Comparison of ENCODE assay signal across 18 cellular contexts in genomic region chr4:41569957-41570356, GRCh38. TPM values are rescaled to one million over a fixed set of nuclear protein-coding genes. Genes with fewer than 3 reads are reported as not detected.
A peak's percentile ranks its signal among the peaks of the same experiment; 100 is the strongest.
DNase-seq lines count a peak whose midpoint lies in the region; FAIRE-seq and TF ChIP-seq lines count a peak whose summit lies in the region.
"Had no signal": no experiment of that assay in that cellular context is flagged by ENCODE, and none has a peak within 500 bp of the region (broad histone marks: within the 10 kb centered on the region; RNA-seq: fewer than 3 reads in every experiment).

No MANE protein-coding gene starts in this region.

- peak; percentile 99 for FAIRE-seq in islet of Langerhans (lab: Jason Lieb, UNC)
- FAIRE-seq: endometrium had no signal

- CTCF ChIA-PET in activated CD4-positive, alpha-beta T cell treated with anti-CD3 and anti-CD28 coated beads, Interleukin-2, amount 10 ng/mL, durations not matched to agents 7 days and 5 days (lab: Charles Lee): no interaction called here

- no peaks in the 10 kb centered on the region for H3K4me1 Mint-ChIP-seq in activated CD4-positive, alpha-beta T cell treated with anti-CD3 and anti-CD28 coated beads, Interleukin-2, amount 10 ng/mL, durations not matched to agents 7 days and 5 days
- H3K4me1 Mint-ChIP-seq: WTC11 had no signal

- no peak for TF ChIP-seq CTCF in uterus (IDR thresholded peaks at IDR 0.05)

- no peaks in the 10 kb centered on the region for H3K9me3 ChIP-seq in uterus

- H3K27ac ChIP-seq in uterus: no peak overlapping the region
- H3K27ac ChIP-seq: cardiac muscle cell had no signal

- intact Hi-C loops in uterus (cut with DNase I; ENCODE audit: low total_unique reads): no loop called here

- no peaks in the 10 kb centered on the region for H3K27me3 ChIP-seq in uterus
- H3K27me3 ChIP-seq: cardiac muscle cell had no signal

- no peaks in the 10 kb centered on the region for H3K9me3 Mint-ChIP-seq in activated CD4-positive, alpha-beta T cell treated with anti-CD3 and anti-CD28 coated beads, Interleukin-2, amount 10 ng/mL, durations not matched to agents 7 days and 5 days
- H3K9me3 Mint-ChIP-seq: activated T-cell treated with anti-CD3 and anti-CD28 coated beads, Interleukin-2, amount 50 U/mL, for 72 hours; nephron; WTC11 had no signal

- DNase-seq in EH (ENCODE audit: low read depth): peak; percentile 58
- peak; percentile 61 for DNase-seq in astrocyte of the hippocampus (ENCODE audit: low read depth, low spot score)
- peak; percentile 63 for DNase-seq in renal cortical epithelial cell (ENCODE audit: low read depth)
- no peak for DNase-seq in uterus
- no peak for DNase-seq in activated CD4-positive, alpha-beta T cell treated with anti-CD3 and anti-CD28 coated beads, Interleukin-2, amount 10 ng/mL, durations not matched to agents 7 days and 5 days
- DNase-seq in glomerular visceral epithelial cell (ENCODE audit: extremely low spot score): no peak
- no peak for DNase-seq in NCI-H1694 (lab: John Stamatoyannopoulos, UW)
- DNase-seq: activated T-cell treated with anti-CD3 and anti-CD28 coated beads, Interleukin-2, amount 50 U/mL, for 72 hours; mammary epithelial cell; NCI-H1694 treated with DMSO at 0.1 percent for 48 hours; retina; SIG-M5 had no signal

- H3K36me3 Mint-ChIP-seq in activated CD4-positive, alpha-beta T cell treated with anti-CD3 and anti-CD28 coated beads, Interleukin-2, amount 10 ng/mL, durations not matched to agents 7 days and 5 days (ENCODE audit: low read depth): no peaks in the 10 kb centered on the region
- H3K36me3 Mint-ChIP-seq: WTC11 had no signal

- no peaks in the 10 kb centered on the region for H3K36me3 ChIP-seq in uterus
- H3K36me3 ChIP-seq: cardiac muscle cell had no signal

- no peak overlapping the region for H3K27ac Mint-ChIP-seq in activated CD4-positive, alpha-beta T cell treated with anti-CD3 and anti-CD28 coated beads, Interleukin-2, amount 10 ng/mL, durations not matched to agents 7 days and 5 days
- H3K27ac Mint-ChIP-seq: activated T-cell treated with anti-CD3 and anti-CD28 coated beads, Interleukin-2, amount 50 U/mL, for 72 hours; WTC11 had no signal

- no peak overlapping the region for H3K4me3 Mint-ChIP-seq in activated CD4-positive, alpha-beta T cell treated with anti-CD3 and anti-CD28 coated beads, Interleukin-2, amount 10 ng/mL, durations not matched to agents 7 days and 5 days
- H3K4me3 Mint-ChIP-seq: activated T-cell treated with anti-CD3 and anti-CD28 coated beads, Interleukin-2, amount 50 U/mL, for 72 hours; WTC11 had no signal

- H3K4me1 ChIP-seq in uterus: no peaks in the 10 kb centered on the region

- POLR2A ChIA-PET in activated CD4-positive, alpha-beta T cell treated with anti-CD3 and anti-CD28 coated beads, Interleukin-2, amount 10 ng/mL, durations not matched to agents 7 days and 5 days (lab: Charles Lee): no interaction called here

- TF ChIP-seq POLR2A in uterus (IDR thresholded peaks at IDR 0.05): no peak

- H3K27me3 Mint-ChIP-seq in activated CD4-positive, alpha-beta T cell treated with anti-CD3 and anti-CD28 coated beads, Interleukin-2, amount 10 ng/mL, durations not matched to agents 7 days and 5 days: no peaks in the 10 kb centered on the region

- H3K4me3 ChIP-seq in uterus: no peak overlapping the region
- H3K4me3 ChIP-seq: cardiac muscle cell had no signal

RNA-seq across cellular contexts. Expression of gene LIMCH1, which starts 32.0 kb away (rescaled TPM):
- total RNA-seq in renal cortical epithelial cell (17.7 and 65.0 TPM in 2 replicates), uterus (10 to 100 TPM; 12.9 to 49.5 (median 28.2) TPM)
- not detected for total RNA-seq in activated CD4-positive, alpha-beta T cell treated with anti-CD3 and anti-CD28 coated beads, Interleukin-2, amount 10 ng/mL, durations not matched to agents 7 days and 5 days
- total RNA-seq: activated T-cell treated with anti-CD3 and anti-CD28 coated beads, Interleukin-2, amount 50 U/mL, for 72 hours; T-helper 1 cell treated with Interleukin-12 subunit alpha and Interleukin-12 subunit beta and Interleukin-4 antibody, amounts not matched to agents 30 ng/mL and 1 ng/mL, for 36 hours had no signal

Comparison
In these comparisons a context has a peak if more than half of its experiments do, and no peak if none do; other contexts are left out.
1. DNase-seq: peak in EH (single experiment), astrocyte of the hippocampus (single experiment) and renal cortical epithelial cell (single experiment); none in uterus (0 of 2), activated CD4-positive, alpha-beta T cell treated with anti-CD3 and anti-CD28 coated beads, Interleukin-2, amount 10 ng/mL, durations not matched to agents 7 days and 5 days (single experiment), glomerular visceral epithelial cell (single experiment) and NCI-H1694 (single experiment).
2. RNA of gene LIMCH1, which starts 32.0 kb away (total RNA-seq): 17.7 to 65.0 TPM in renal cortical epithelial cell and 12.9 to 49.5 TPM in uterus; not detected in activated CD4-positive, alpha-beta T cell treated with anti-CD3 and anti-CD28 coated beads, Interleukin-2, amount 10 ng/mL, durations not matched to agents 7 days and 5 days; every median in the first group is over 10 times any median in the second.